16 cellular contexts compared by ENCODE assay signal in the genomic region with DNA sequence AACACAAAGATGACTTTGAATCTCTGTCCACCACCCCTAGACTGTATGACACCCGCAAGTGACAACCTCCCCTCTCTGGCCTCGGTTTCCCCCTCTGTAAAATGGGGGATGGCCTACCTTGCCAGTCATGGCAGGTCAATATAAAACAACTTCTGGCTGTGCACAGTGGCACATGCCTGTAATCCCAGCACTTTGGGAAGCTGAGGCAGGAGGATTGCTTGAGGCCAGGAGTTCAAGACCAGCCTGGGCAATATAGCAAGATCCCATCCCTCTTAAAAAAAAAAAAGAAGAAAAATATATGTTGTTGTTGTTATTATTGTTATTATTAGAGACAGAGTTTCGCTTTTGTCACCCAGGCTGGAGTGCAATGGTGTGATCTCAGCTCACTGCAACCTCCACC. TPM values are rescaled to one million over a fixed set of nuclear protein-coding genes. Genes with fewer than 3 reads are reported as not detected.
A peak's percentile ranks its signal among the peaks of the same experiment; 100 is the strongest.
DNase-seq lines count a peak whose midpoint lies in the region; ATAC-seq and TF ChIP-seq lines count a peak whose summit lies in the region.
"Not testable (repeated sequence)": the region's sequence is repeated elsewhere in the genome, so short reads cannot be mapped to it uniquely, and the experiment has no call there.
"Had no signal": no experiment of that assay in that cellular context is flagged by ENCODE, and none has a peak within 500 bp of the region (broad histone marks: within the 10 kb centered on the region; RNA-seq: fewer than 3 reads in every experiment).

No MANE protein-coding gene starts in this region.

- not testable (repeated sequence) for H3K27me3 Mint-ChIP-seq in activated CD4-positive, alpha-beta T cell treated with anti-CD3 and anti-CD28 coated beads, Interleukin-2, amount 10 ng/mL, durations not matched to agents 7 days and 5 days; activated T-helper 17 cell treated with anti-CD3 and anti-CD28 coated beads, Interleukin-2, amount 50 U/mL, for 72 hours; central memory CD8-positive, alpha-beta T cell; naive B cell; stimulated activated naive CD8-positive, alpha-beta T cell treated with anti-CD3 and anti-CD28 coated beads, Interleukin-15, Interleukin-2, amounts not matched to agents 100 ng/mL and 50 ng/mL, for 24 hours

- H3K4me1 Mint-ChIP-seq in activated CD4-positive, alpha-beta T cell treated with anti-CD3 and anti-CD28 coated beads, Interleukin-2, amount 10 ng/mL, durations not matched to agents 7 days and 5 days, result peaks cover 87% of the 10 kb centered on the region
- peaks cover 29% of the 10 kb centered on the region for H3K4me1 Mint-ChIP-seq in activated T-helper 17 cell treated with anti-CD3 and anti-CD28 coated beads, Interleukin-2, amount 50 U/mL, for 72 hours
- peaks cover 56% of the 10 kb centered on the region for H3K4me1 Mint-ChIP-seq in central memory CD8-positive, alpha-beta T cell
- H3K4me1 Mint-ChIP-seq in naive B cell, result peaks cover 44 to 83% (median 56%) of the 10 kb centered on the region in 3 donors
- peaks cover 86% of the 10 kb centered on the region for H3K4me1 Mint-ChIP-seq in stimulated activated naive CD8-positive, alpha-beta T cell treated with anti-CD3 and anti-CD28 coated beads, Interleukin-15, Interleukin-2, amounts not matched to agents 100 ng/mL and 50 ng/mL, for 24 hours (ENCODE audit: low read depth)

- H3K4me3 Mint-ChIP-seq in activated CD4-positive, alpha-beta T cell treated with anti-CD3 and anti-CD28 coated beads, Interleukin-2, amount 10 ng/mL, durations not matched to agents 7 days and 5 days, result peak overlapping the region; percentile 67
- peak overlapping the region; percentile 65 for H3K4me3 Mint-ChIP-seq in activated T-helper 17 cell treated with anti-CD3 and anti-CD28 coated beads, Interleukin-2, amount 50 U/mL, for 72 hours
- peak overlapping the region; percentile 24 for H3K4me3 Mint-ChIP-seq in central memory CD8-positive, alpha-beta T cell
- H3K4me3 Mint-ChIP-seq in naive B cell, result peak overlapping the region; percentile 87 to 100 (median 99)
- peak overlapping the region; percentile 27 for H3K4me3 Mint-ChIP-seq in stimulated activated naive CD8-positive, alpha-beta T cell treated with anti-CD3 and anti-CD28 coated beads, Interleukin-15, Interleukin-2, amounts not matched to agents 100 ng/mL and 50 ng/mL, for 24 hours

- POLR2A ChIA-PET in OCI-LY7 (lab: Charles Lee), result interaction anchor here (0.7 to 2.1 kb wide), 8 partner anchors 10 to 73 kb away, joined by 3 to 18 read pairs (median 5); no protein-coding TSS in a partner anchor
- POLR2A ChIA-PET in activated CD4-positive, alpha-beta T cell treated with anti-CD3 and anti-CD28 coated beads, Interleukin-2, amount 10 ng/mL, durations not matched to agents 7 days and 5 days (lab: Charles Lee), result interaction anchor here (0.7 to 1.0 kb wide), 2 partner anchors 16 to 76 kb away, joined by 3 to 4 read pairs; no protein-coding TSS in a partner anchor

- peaks cover 33% of the 10 kb centered on the region for H3K79me2 ChIP-seq in DOHH2 (ENCODE audit: control insufficient read depth, low read length)
- H3K79me2 ChIP-seq in OCI-LY7 (ENCODE audit: insufficient read depth, low read depth, low read length), result peaks cover 32% of the 10 kb centered on the region

- TF ChIP-seq CTCF in DOHH2 (IDR thresholded peaks at IDR 0.05; ENCODE audit: low read depth, low read length, poor library complexity, severe bottlenecking); OCI-LY7 (conservative IDR thresholded peaks at IDR 0.05; ENCODE audit: low read length): not testable (repeated sequence)

- intact Hi-C loops in OCI-LY7 (cut with micrococcal nuclease; ENCODE audit: unreplicated experiment), result loop anchor here (2.0 kb wide), 1 partner anchor 69 kb away; no protein-coding TSS in a partner anchor

- peaks cover 20% of the 10 kb centered on the region for H3K36me3 Mint-ChIP-seq in activated CD4-positive, alpha-beta T cell treated with anti-CD3 and anti-CD28 coated beads, Interleukin-2, amount 10 ng/mL, durations not matched to agents 7 days and 5 days (ENCODE audit: low read depth)
- H3K36me3 Mint-ChIP-seq in activated T-helper 17 cell treated with anti-CD3 and anti-CD28 coated beads, Interleukin-2, amount 50 U/mL, for 72 hours (ENCODE audit: low read depth), result peaks cover 24% of the 10 kb centered on the region
- peaks cover 19% of the 10 kb centered on the region for H3K36me3 Mint-ChIP-seq in central memory CD8-positive, alpha-beta T cell (ENCODE audit: insufficient read depth)
- H3K36me3 Mint-ChIP-seq in naive B cell, result peaks cover 6 to 15% of the 10 kb centered on the region in 2 donors
- H3K36me3 Mint-ChIP-seq in stimulated activated naive CD8-positive, alpha-beta T cell treated with anti-CD3 and anti-CD28 coated beads, Interleukin-15, Interleukin-2, amounts not matched to agents 100 ng/mL and 50 ng/mL, for 24 hours (ENCODE audit: low read depth), result peaks cover 13% of the 10 kb centered on the region

- not testable (repeated sequence) for DNase-seq in OCI-LY7 (ENCODE audit: low spot score); activated CD4-positive, alpha-beta T cell treated with anti-CD3 and anti-CD28 coated beads, Interleukin-2, amount 10 ng/mL, durations not matched to agents 7 days and 5 days; central memory CD8-positive, alpha-beta T cell (ENCODE audit: low spot score in 2 of 2); naive B cell

- peak overlapping the region; percentile 93 for H3K4me2 ChIP-seq in DOHH2 (ENCODE audit: low read length)
- H3K4me2 ChIP-seq in OCI-LY7 (ENCODE audit: low read length), result peak overlapping the region; percentile 99

- BruUV-seq in OCI-LY7 (replicated peaks; lab: Mats Ljungman, UMichigan), result not testable (repeated sequence)

- H2AFZ ChIP-seq in OCI-LY7 (ENCODE audit: low read length), result not testable (repeated sequence)

- H3K27ac ChIP-seq in DOHH2 (ENCODE audit: low read depth, low read length) (peak overlapping the region; percentile 99), OCI-LY7 (ENCODE audit: low read depth, low read length, poor library complexity, severe bottlenecking) (peak overlapping the region; percentile 100)

- H3K27me3 ChIP-seq in DOHH2 (ENCODE audit: control insufficient read depth, low read length), result not testable (repeated sequence)

- ATAC-seq in activated T-helper 17 cell treated with anti-CD3 and anti-CD28 coated beads, Interleukin-2, amount 50 U/mL, for 72 hours (replicated peaks); central memory CD8-positive, alpha-beta T cell (replicated peaks; ENCODE audit: extremely low read depth, poor library complexity, severe bottlenecking); naive B cell (ENCODE audit: low read depth in 2 of 2): not testable (repeated sequence)

- H3K9me2 ChIP-seq in DOHH2 (replicated peaks; ENCODE audit: control insufficient read depth, low read length); OCI-LY7 (ENCODE audit: insufficient read depth, low read length): not testable (repeated sequence)

- CTCF ChIA-PET in OCI-LY7 (lab: Charles Lee; ENCODE audit: unreplicated experiment), result not testable (repeated sequence)
- CTCF ChIA-PET in activated CD4-positive, alpha-beta T cell treated with anti-CD3 and anti-CD28 coated beads, Interleukin-2, amount 10 ng/mL, durations not matched to agents 7 days and 5 days (lab: Charles Lee), result interaction anchor here (0.6 to 1.9 kb wide), 11 partner anchors 12 to 1523 kb away, joined by 3 to 9 read pairs (median 4); a partner anchor contains a TSS

- H3K36me3 ChIP-seq in DOHH2 (ENCODE audit: control insufficient read depth, low read length) (peaks cover 63% of the 10 kb centered on the region), OCI-LY7 (ENCODE audit: insufficient read depth, low read length) (peaks cover 61% of the 10 kb centered on the region)

- H4K20me1 ChIP-seq in DOHH2 (ENCODE audit: control insufficient read depth, insufficient read depth, low read depth, low read length); OCI-LY7 (ENCODE audit: insufficient read depth, low read length): not testable (repeated sequence)

- H3K4me1 ChIP-seq in DOHH2 (ENCODE audit: control insufficient read depth, low read length), result peaks cover 86% of the 10 kb centered on the region
- H3K4me1 ChIP-seq in OCI-LY7 (ENCODE audit: insufficient read depth, low read length, poor library complexity, severe bottlenecking), result peaks cover 76% of the 10 kb centered on the region

- H3K4me3 ChIP-seq in DOHH2 (ENCODE audit: low read length) (peak overlapping the region; percentile 91), OCI-LY7 (ENCODE audit: low read depth, low read length, poor library complexity, severe bottlenecking) (peak overlapping the region; percentile 93)

- not testable (repeated sequence) for H3K9me3 Mint-ChIP-seq in activated CD4-positive, alpha-beta T cell treated with anti-CD3 and anti-CD28 coated beads, Interleukin-2, amount 10 ng/mL, durations not matched to agents 7 days and 5 days; activated T-helper 17 cell treated with anti-CD3 and anti-CD28 coated beads, Interleukin-2, amount 50 U/mL, for 72 hours; central memory CD8-positive, alpha-beta T cell; naive B cell; stimulated activated naive CD8-positive, alpha-beta T cell treated with anti-CD3 and anti-CD28 coated beads, Interleukin-15, Interleukin-2, amounts not matched to agents 100 ng/mL and 50 ng/mL, for 24 hours

- H3F3A ChIP-seq in DOHH2 (ENCODE audit: control insufficient read depth, insufficient read depth), result peaks cover 71% of the 10 kb centered on the region

- peak overlapping the region; percentile 99 for H3K27ac Mint-ChIP-seq in activated CD4-positive, alpha-beta T cell treated with anti-CD3 and anti-CD28 coated beads, Interleukin-2, amount 10 ng/mL, durations not matched to agents 7 days and 5 days
- H3K27ac Mint-ChIP-seq in activated T-helper 17 cell treated with anti-CD3 and anti-CD28 coated beads, Interleukin-2, amount 50 U/mL, for 72 hours, result peak overlapping the region; percentile 83
- peak overlapping the region; percentile 95 for H3K27ac Mint-ChIP-seq in central memory CD8-positive, alpha-beta T cell (ENCODE audit: low read depth)
- peak overlapping the region; percentile 97 to 100 (median 98) for H3K27ac Mint-ChIP-seq in naive B cell
- H3K27ac Mint-ChIP-seq in stimulated activated naive CD8-positive, alpha-beta T cell treated with anti-CD3 and anti-CD28 coated beads, Interleukin-15, Interleukin-2, amounts not matched to agents 100 ng/mL and 50 ng/mL, for 24 hours, result peak overlapping the region; percentile 79

- not testable (repeated sequence) for H3K9me3 ChIP-seq in DOHH2 (ENCODE audit: control insufficient read depth, insufficient read depth, low read length); OCI-LY7 (ENCODE audit: low read length)

RNA-seq across cellular contexts. Expression of a gene that starts 1.1 kb away (rescaled TPM):
- total RNA-seq in OCI-LY7 (2014; rRNA removed; shearing (Covaris generic)), result 848 and 1,195 TPM in 2 replicates
- total RNA-seq in OCI-LY7 (2022), result 896 and 1,094 TPM in 2 replicates
- total RNA-seq in activated CD4-positive, alpha-beta T cell treated with anti-CD3 and anti-CD28 coated beads, Interleukin-2, amount 10 ng/mL, durations not matched to agents 7 days and 5 days, result 1 to 10 TPM; 2.9 to 4.7 TPM
- under 1 TPM; 0.22 to 0.98 TPM for total RNA-seq in activated T-helper 17 cell treated with anti-CD3 and anti-CD28 coated beads, Interleukin-2, amount 50 U/mL, for 72 hours
- 1,000 to 10,000 TPM; 3,426 to 4,601 (median 4,008) TPM for polyA plus RNA-seq in naive B cell (ENCODE audit: low read depth in 6 of 6)
- total RNA-seq: pulmonary artery endothelial cell, tibial nerve had no signal

RNA-seq across cellular contexts. Expression of a gene that starts 7.0 kb away (rescaled TPM):
- total RNA-seq in OCI-LY7 (2014; rRNA removed; shearing (Covaris generic)), result 74.9 and 96.9 TPM in 2 replicates
- total RNA-seq in OCI-LY7 (2022), result 297 and 318 TPM in 2 replicates
- total RNA-seq in activated CD4-positive, alpha-beta T cell treated with anti-CD3 and anti-CD28 coated beads, Interleukin-2, amount 10 ng/mL, durations not matched to agents 7 days and 5 days, result 100 to 1,000 TPM; 663 to 761 TPM
- 100 to 1,000 TPM; 255 to 337 TPM for total RNA-seq in activated T-helper 17 cell treated with anti-CD3 and anti-CD28 coated beads, Interleukin-2, amount 50 U/mL, for 72 hours
- polyA plus RNA-seq in naive B cell (ENCODE audit: low read depth in 6 of 6), result 100 to 1,000 TPM; 110 to 220 (median 122) TPM

RNA-seq across cellular contexts. Expression of a gene that starts 15.9 kb away (rescaled TPM):
- 4,018 and 4,414 TPM in 2 replicates for total RNA-seq in OCI-LY7 (2014; rRNA removed; shearing (Covaris generic))
- total RNA-seq in OCI-LY7 (2022), result 3,803 and 3,902 TPM in 2 replicates
- total RNA-seq in activated CD4-positive, alpha-beta T cell treated with anti-CD3 and anti-CD28 coated beads, Interleukin-2, amount 10 ng/mL, durations not matched to agents 7 days and 5 days, result 1,000 to 10,000 TPM; 2,679 to 3,011 TPM
- 1,000 to 10,000 TPM; 3,531 to 4,049 TPM for total RNA-seq in activated T-helper 17 cell treated with anti-CD3 and anti-CD28 coated beads, Interleukin-2, amount 50 U/mL, for 72 hours
- polyA plus RNA-seq in naive B cell (ENCODE audit: low read depth in 6 of 6), result 1,000 to 10,000 TPM; 4,276 to 8,441 (median 6,198) TPM

RNA-seq across cellular contexts. Expression of a gene that starts 31.1 kb away (rescaled TPM):
- total RNA-seq in OCI-LY7 (2014; rRNA removed; shearing (Covaris generic)), result not detected in 2 replicates
- not detected in 2 replicates for total RNA-seq in OCI-LY7 (2022)
- total RNA-seq in activated CD4-positive, alpha-beta T cell treated with anti-CD3 and anti-CD28 coated beads, Interleukin-2, amount 10 ng/mL, durations not matched to agents 7 days and 5 days, result not detected
- not detected for total RNA-seq in activated T-helper 17 cell treated with anti-CD3 and anti-CD28 coated beads, Interleukin-2, amount 50 U/mL, for 72 hours
- polyA plus RNA-seq in naive B cell (ENCODE audit: low read depth in 6 of 6), result not detected
- total RNA-seq: activated CD8-positive, alpha-beta memory T cell treated with anti-CD3 and anti-CD28 coated beads for 36 hours; dermis blood vessel endothelial cell; gastrocnemius medialis; HT-29; left cardiac atrium; omental fat pad; pulmonary artery endothelial cell; tibial nerve had no signal
- polyA plus RNA-seq: adipose tissue had no signal

RNA-seq across cellular contexts. Expression of a gene that starts 31.5 kb away (rescaled TPM):
- total RNA-seq in OCI-LY7 (2014; rRNA removed; shearing (Covaris generic)), result not detected in 2 replicates
- total RNA-seq in OCI-LY7 (2022), result not detected in 2 replicates
- not detected for total RNA-seq in activated CD4-positive, alpha-beta T cell treated with anti-CD3 and anti-CD28 coated beads, Interleukin-2, amount 10 ng/mL, durations not matched to agents 7 days and 5 days
- total RNA-seq in activated T-helper 17 cell treated with anti-CD3 and anti-CD28 coated beads, Interleukin-2, amount 50 U/mL, for 72 hours, result not detected
- not detected for polyA plus RNA-seq in naive B cell (ENCODE audit: low read depth in 6 of 6)
- total RNA-seq: activated CD8-positive, alpha-beta memory T cell treated with anti-CD3 and anti-CD28 coated beads for 36 hours; dermis blood vessel endothelial cell; gastrocnemius medialis; HT-29; left cardiac atrium; omental fat pad; pulmonary artery endothelial cell; tibial nerve had no signal
- polyA plus RNA-seq: adipose tissue had no signal

Comparison
In these comparisons a context has a peak if more than half of its experiments do, and no peak if none do; other contexts are left out.
1. H3K4me3 Mint-ChIP-seq: peak in every context shown above with its lines; median percentile 99 in naive B cell; 67 in activated CD4-positive, alpha-beta T cell treated with anti-CD3 and anti-CD28 coated beads, Interleukin-2, amount 10 ng/mL, durations not matched to agents 7 days and 5 days; 65 in activated T-helper 17 cell treated with anti-CD3 and anti-CD28 coated beads, Interleukin-2, amount 50 U/mL, for 72 hours; 27 in stimulated activated naive CD8-positive, alpha-beta T cell treated with anti-CD3 and anti-CD28 coated beads, Interleukin-15, Interleukin-2, amounts not matched to agents 100 ng/mL and 50 ng/mL, for 24 hours; 24 in central memory CD8-positive, alpha-beta T cell.
2. RNA of a gene that starts 1.1 kb away (total RNA-seq): 848 to 1,195 TPM in OCI-LY7; 2.9 to 4.7 TPM in activated CD4-positive, alpha-beta T cell treated with anti-CD3 and anti-CD28 coated beads, Interleukin-2, amount 10 ng/mL, durations not matched to agents 7 days and 5 days and 0.22 to 0.98 TPM in activated T-helper 17 cell treated with anti-CD3 and anti-CD28 coated beads, Interleukin-2, amount 50 U/mL, for 72 hours; every median in the first group is over 100 times any median in the second.
3. Peak in every context shown above with its lines, with median percentiles within 50 percentile points of each other: H3K27ac Mint-ChIP-seq.